Comparison of ENCODE assay signal across 10 cellular contexts in the genomic region with DNA sequence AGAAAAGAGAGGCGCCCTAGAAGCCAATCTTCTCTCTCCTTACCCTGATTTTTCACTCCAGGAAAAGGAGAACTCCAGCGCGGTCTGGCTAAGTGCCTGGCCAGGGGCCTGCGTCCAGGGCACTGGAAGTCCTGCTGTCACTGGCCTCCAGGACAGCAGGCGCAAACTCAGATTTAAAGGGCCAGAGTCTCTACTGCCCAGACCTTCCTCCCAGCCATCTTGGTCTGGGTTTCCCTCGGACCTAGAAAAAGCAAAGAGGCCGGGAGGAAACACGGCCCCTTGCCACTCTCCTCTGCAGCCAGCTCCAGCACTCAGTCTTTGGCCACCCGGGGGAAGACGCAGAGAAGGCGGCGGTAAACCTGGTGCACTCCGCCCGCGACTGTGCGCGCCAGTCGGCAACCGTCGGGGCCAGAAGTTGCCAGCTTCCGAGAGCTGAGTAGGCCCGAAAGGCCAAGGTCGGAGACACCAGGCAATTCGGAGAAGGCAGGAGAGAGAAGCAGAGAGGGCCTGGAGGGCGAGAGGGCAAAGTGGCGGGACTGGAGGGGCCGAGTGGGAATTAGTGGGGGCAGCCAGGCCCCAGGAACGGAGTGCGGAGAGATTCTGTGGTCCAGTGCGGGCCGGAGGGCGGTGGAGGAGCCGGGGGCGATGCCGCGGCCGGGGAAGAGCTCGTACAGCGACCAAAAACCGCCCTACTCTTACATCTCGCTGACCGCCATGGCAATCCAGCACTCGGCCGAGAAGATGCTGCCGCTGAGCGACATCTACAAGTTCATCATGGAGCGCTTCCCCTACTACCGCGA. TPM values are rescaled to one million over a fixed set of nuclear protein-coding genes. Genes with fewer than 3 reads are reported as not detected.
DNase-seq lines count a peak whose midpoint lies in the region; ATAC-seq and TF ChIP-seq lines count a peak whose summit lies in the region.
"Had no signal": no experiment of that assay in that cellular context is flagged by ENCODE, and none has a peak within 500 bp of the region (broad histone marks: within the 10 kb centered on the region; RNA-seq: fewer than 3 reads in every experiment).

A gene (plus strand): TSS at position 646 of the 800 bp plus-strand sequence. CDS start 0 bp downstream, at position 646.

- H3K27me3 ChIP-seq in MG63: peaks cover 28% of the 10 kb centered on the region

- no peak for TF ChIP-seq CTCF in endothelial cell (IDR thresholded peaks at IDR 0.05; ENCODE audit: unreplicated experiment)
- TF ChIP-seq CTCF in progenitor cell of endocrine pancreas (IDR thresholded peaks at IDR 0.05; ENCODE audit: unreplicated experiment): no peak

- H3K9ac ChIP-seq in ES-I3 (ENCODE audit: low read depth, low read length): peak within 1 kb of the TSS; percentile 57

- H3K36me3 ChIP-seq in ES-I3 (ENCODE audit: insufficient read depth, low read length) (no peaks in the 10 kb centered on the region), MG63 (no peaks in the 10 kb centered on the region)
- H3K36me3 ChIP-seq: brain microvascular endothelial cell had no signal

- ATAC-seq in HG03025 (IDR thresholded peaks at IDR 0.05; ENCODE audit: low FRiP score, unreplicated experiment): no peak
- no peak for ATAC-seq in GM21786 (IDR thresholded peaks at IDR 0.05; ENCODE audit: unreplicated experiment)

- H3K4me1 ChIP-seq in ES-I3 (ENCODE audit: insufficient read depth, low read length): peaks cover 11% of the 10 kb centered on the region; the same call in 1 of the 2 replicates

- peak within 1 kb of the TSS; percentile 11; the same call in 1 of the 2 replicates for H3K4me3 ChIP-seq in MG63

- H3K27me3 Mint-ChIP-seq in endothelial cell (ENCODE audit: unreplicated experiment) (peaks cover 57% of the 10 kb centered on the region), progenitor cell of endocrine pancreas (peaks cover 92% of the 10 kb centered on the region)

- H3K9me3 ChIP-seq in ES-I3 (ENCODE audit: control insufficient read depth, insufficient read depth, low read length): no peaks in the 10 kb centered on the region
- H3K9me3 ChIP-seq in MG63: no peaks in the 10 kb centered on the region

- H3K9me3 Mint-ChIP-seq in endothelial cell (ENCODE audit: unreplicated experiment) (peaks cover 6% of the 10 kb centered on the region), progenitor cell of endocrine pancreas (ENCODE audit: low read depth) (no peaks in the 10 kb centered on the region)

- H3K27ac Mint-ChIP-seq in endothelial cell (ENCODE audit: unreplicated experiment): no peak within 1 kb of the TSS
- H3K27ac Mint-ChIP-seq in progenitor cell of endocrine pancreas: no peak within 1 kb of the TSS

- H3K4me3 Mint-ChIP-seq in endothelial cell (ENCODE audit: unreplicated experiment) (peak within 1 kb of the TSS; percentile 51), progenitor cell of endocrine pancreas (ENCODE audit: low read depth) (peak within 1 kb of the TSS; percentile 37)

- H3K36me3 Mint-ChIP-seq in endothelial cell (ENCODE audit: low read depth, unreplicated experiment) (peaks cover 7% of the 10 kb centered on the region), progenitor cell of endocrine pancreas (ENCODE audit: insufficient read depth) (no peaks in the 10 kb centered on the region)

- no peak for DNase-seq in MG63
- DNase-seq in endothelial cell (ENCODE audit: low spot score): peak; percentile 13
- no peak for DNase-seq in progenitor cell of endocrine pancreas (ENCODE audit: low spot score, unreplicated experiment)
- no peak for DNase-seq in NCI-H1417 treated with DMSO at 0.1 percent for 48 hours (lab: John Stamatoyannopoulos, UW)
- DNase-seq: brain microvascular endothelial cell, GOT3, NCI-H446 had no signal

- H3K4me1 Mint-ChIP-seq in endothelial cell (ENCODE audit: unreplicated experiment) (peaks cover 35% of the 10 kb centered on the region), progenitor cell of endocrine pancreas (ENCODE audit: low read depth) (peaks cover 14% of the 10 kb centered on the region)

RNA-seq across cellular contexts. Expression of the gene that starts here (rescaled TPM):
- total RNA-seq in MG63 (2014; rRNA removed; shearing (Covaris generic); ENCODE audit: low replicate concordance): not detected in 2 replicates
- total RNA-seq in endothelial cell (ENCODE audit: unreplicated experiment) (not detected), progenitor cell of endocrine pancreas (not detected in 2 replicates)

Comparison
In these comparisons a context has a peak if more than half of its experiments do, and no peak if none do; other contexts are left out.
1. Peak in DNase-seq in endothelial cell; RNA of the gene not detected or under 1 TPM.